In the genomic region with DNA sequence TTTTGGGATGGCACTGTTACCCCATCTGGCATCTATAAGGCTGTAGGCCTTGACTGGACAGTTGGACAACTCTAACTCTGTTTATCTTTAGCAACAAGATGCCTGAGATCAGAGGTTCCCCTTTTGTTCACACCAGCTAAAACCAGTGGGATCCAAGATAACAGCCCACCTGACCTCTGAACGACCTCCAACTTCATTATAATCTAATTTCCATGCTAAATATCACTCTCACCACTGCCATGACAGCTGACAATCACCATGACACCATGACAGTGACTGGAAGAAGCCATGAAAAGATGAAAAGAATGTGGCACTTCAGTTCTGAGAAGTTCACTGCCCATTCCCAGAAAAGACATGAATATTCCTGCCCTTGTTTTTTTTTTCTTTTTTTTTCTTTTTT, we compare ENCODE assay signal across 26 cellular contexts.
"Had no signal": no experiment of that assay in that cellular context is flagged by ENCODE, and none has a peak within 500 bp of the region (broad histone marks: within the 10 kb centered on the region; RNA-seq: fewer than 3 reads in every experiment).

No MANE protein-coding gene starts in this region.

- H3K4me1 ChIP-seq: gastrocnemius medialis, neural progenitor cell, psoas muscle, spleen, testis, tibial artery had no signal

- H3K9ac ChIP-seq: neural progenitor cell had no signal

- H3K4me3 ChIP-seq: dorsolateral prefrontal cortex, gastrocnemius medialis, lung, mucosa of descending colon, neural progenitor cell, ovary, psoas muscle, skin epidermis, spleen, testis, tibial artery had no signal

- H3K4me2 ChIP-seq: neural progenitor cell had no signal

- H3K36me3 ChIP-seq: gastrocnemius medialis, neural progenitor cell, ovary, spleen, tibial artery had no signal

- ATAC-seq: gastrocnemius medialis; left lobe of liver; mucosa of descending colon; natural killer cell treated with Interleukin-12 subunit alpha and Interleukin-12 subunit beta and Interleukin-15 and Interleukin-18, amount 100 ng/mL, for 72 hours; psoas muscle; right cardiac atrium; stimulated activated memory B cell treated with anti-CD40 and anti-IgM and Interleukin-4, amounts not matched to agents 10 μg/mL and 1 μg/mL and 100 μg/mL, for 72 hours; stimulated activated naive CD8-positive, alpha-beta T cell treated with anti-CD3 and anti-CD28 coated beads, Interleukin-15, Interleukin-2, amounts not matched to agents 100 U/mL and 50 U/mL, for 24 hours had no signal

- H3K27me3 ChIP-seq: gastrocnemius medialis, neural progenitor cell, ovary, spleen, testis, tibial artery had no signal

- H3K9me3 ChIP-seq: gastrocnemius medialis, mucosa of descending colon, ovary, psoas muscle, testis, tibial artery had no signal

- H2AFZ ChIP-seq: neural progenitor cell had no signal

- FAIRE-seq: colon, keratinocyte had no signal

- H3K27ac ChIP-seq: dorsolateral prefrontal cortex, gastrocnemius medialis, neural progenitor cell, ovary, psoas muscle, skin epidermis, spleen, testis, tibial artery had no signal

- DNase-seq: dorsolateral prefrontal cortex; effector CD4-positive, alpha-beta T cell; foreskin fibroblast; gastrocnemius medialis; head of caudate nucleus; mucosa of descending colon; naive B cell; nucleus accumbens; ovary; posterior cingulate gyrus; psoas muscle; right cardiac atrium; spleen; stimulated activated CD4-positive, alpha-beta T cell treated with anti-CD3 and anti-CD28 coated beads, Interleukin-4, amount 100 ng/mL, for 4 hours; stimulated activated naive CD8-positive, alpha-beta T cell treated with anti-CD3 and anti-CD28 coated beads, Interleukin-15, Interleukin-2, amounts not matched to agents 100 U/mL and 50 U/mL, for 24 hours; substantia nigra; testis; tibial artery had no signal
